ENCODE assay signal across 11 cellular contexts in genomic region chr17:2687074-2687418, GRCh38. TPM values are rescaled to one million over a fixed set of nuclear protein-coding genes. Genes with fewer than 3 reads are reported as not detected.
DNase-seq lines count a peak whose midpoint lies in the region; ATAC-seq and TF ChIP-seq lines count a peak whose summit lies in the region.
"Had no signal": no experiment of that assay in that cellular context is flagged by ENCODE, and none has a peak within 500 bp of the region (broad histone marks: within the 10 kb centered on the region; RNA-seq: fewer than 3 reads in every experiment).

No MANE protein-coding gene starts in this region.

- H3K4me3 ChIP-seq in ACC112 (ENCODE audit: low read depth, low read length) (no peak overlapping the region), ascending aorta (no peak overlapping the region), prostate gland (no peak overlapping the region)
- H3K4me3 ChIP-seq: body of pancreas had no signal

- ATAC-seq in naive thymus-derived CD8-positive, alpha-beta T cell, result no peak
- no peak for ATAC-seq in HG02571 (IDR thresholded peaks at IDR 0.05; ENCODE audit: unreplicated experiment)

- no peaks in the 10 kb centered on the region for H3K9me3 ChIP-seq in ascending aorta
- H3K9me3 ChIP-seq in prostate gland, result no peaks in the 10 kb centered on the region
- H3K9me3 ChIP-seq: body of pancreas had no signal

- peaks cover 0 to 37% (median 0%) of the 10 kb centered on the region in 3 donors for H3K36me3 Mint-ChIP-seq in naive thymus-derived CD8-positive, alpha-beta T cell

- WGBS in prostate gland, result 80% methylated on average over 6 of the region's 6 CpGs

- H3K36me3 ChIP-seq in ACC112 (ENCODE audit: insufficient read depth, low read length), result peaks cover 23% of the 10 kb centered on the region
- peaks cover 28 to 30% of the 10 kb centered on the region in 2 donors for H3K36me3 ChIP-seq in ascending aorta
- H3K36me3 ChIP-seq in prostate gland, result peaks cover 3% of the 10 kb centered on the region in 2 donors

- H3K27ac ChIP-seq in ACC112 (ENCODE audit: low read depth, low read length), result 0 out of 2 replicates have a peak overlapping the region, but pooled peaks have one; percentile 4
- H3K27ac ChIP-seq in ascending aorta, result peak overlapping the region; percentile 15 to 27
- H3K27ac ChIP-seq in prostate gland, result no peak overlapping the region

- no peak overlapping the region for H3K4me3 Mint-ChIP-seq in naive thymus-derived CD8-positive, alpha-beta T cell

- H3K27me3 ChIP-seq in ACC112 (ENCODE audit: insufficient read depth, low read length) (no peaks in the 10 kb centered on the region), ascending aorta (no peaks in the 10 kb centered on the region), prostate gland (replicated peaks; ENCODE audit: insufficient read depth) (no peaks in the 10 kb centered on the region)
- H3K27me3 ChIP-seq: body of pancreas had no signal

- no peaks in the 10 kb centered on the region for H3K79me2 ChIP-seq in ACC112 (ENCODE audit: control insufficient read depth, insufficient read depth, low read length, unreplicated experiment)

- DNase-seq in ascending aorta (ENCODE audit: low spot score in 2 of 2), result no peak
- no peak for DNase-seq in naive thymus-derived CD8-positive, alpha-beta T cell
- DNase-seq in prostate gland (ENCODE audit: low spot score), result no peak
- no peak for DNase-seq in kidney tubule cell (ENCODE audit: low spot score)
- DNase-seq in activated CD8-positive, alpha-beta memory T cell treated with anti-CD3 and anti-CD28 coated beads, Interleukin-2, amount 50 U/mL, for 4 hours, result no peak
- DNase-seq: HCEC 1CT, NCI-H2029 had no signal

- no peaks in the 10 kb centered on the region for H3K27me3 Mint-ChIP-seq in naive thymus-derived CD8-positive, alpha-beta T cell

- POLR2A ChIA-PET in naive thymus-derived CD8-positive, alpha-beta T cell (lab: Charles Lee), result no interaction called here

- intact Hi-C loops in ascending aorta (cut with DNase I) (loop anchor here (5.0 kb wide), 1 partner anchor 95 kb away; the partner anchor contains the start of gene PAFAH1B1), prostate gland (cut with DNase I) (loop anchor here (10.0 kb wide), 1 partner anchor 172 kb away; the partner anchor contains the start of gene METTL16)

- no peak overlapping the region for H2AFZ ChIP-seq in ACC112 (ENCODE audit: low read length, unreplicated experiment)

- H3K4me1 ChIP-seq in ACC112 (ENCODE audit: control insufficient read depth, insufficient read depth, low read length, unreplicated experiment) (peaks cover 2% of the 10 kb centered on the region), ascending aorta (peaks cover 0 to 8% of the 10 kb centered on the region in 2 donors), prostate gland (replicated peaks) (peaks cover 5% of the 10 kb centered on the region)

- TF ChIP-seq POLR2A in GM19193 (IDR thresholded peaks at IDR 0.05; ENCODE audit: extremely low read depth, insufficient read depth, insufficient read length) (peak; percentile 1), prostate gland (IDR thresholded peaks at IDR 0.05) (no peak)

- no peaks in the 10 kb centered on the region for H3K9me3 Mint-ChIP-seq in naive thymus-derived CD8-positive, alpha-beta T cell

- no peak for TF ChIP-seq CTCF in ascending aorta (IDR thresholded peaks at IDR 0.05)
- TF ChIP-seq CTCF in prostate gland (IDR thresholded peaks at IDR 0.05), result no peak

- peak overlapping the region in 8 of 10 donors; percentile 11 to 83 (median 54) for H3K27ac Mint-ChIP-seq in naive thymus-derived CD8-positive, alpha-beta T cell

- H3K4me1 Mint-ChIP-seq in naive thymus-derived CD8-positive, alpha-beta T cell, result peaks cover 0 to 15% (median 7%) of the 10 kb centered on the region in 4 donors

RNA-seq across cellular contexts. Expression of gene CLUH, which starts 24.5 kb away (rescaled TPM):
- total RNA-seq in ascending aorta (58.1 TPM), prostate gland (100 to 1,000 TPM in 1 of 2 donors, 10 to 100 TPM in 1; 68.5 to 137 TPM)
- 10 to 100 TPM; 48.6 to 57.1 TPM for total RNA-seq in naive thymus-derived CD8-positive, alpha-beta T cell
- 10 to 100 TPM in 1 of 3 donors, 1 to 10 TPM in 2; 8.2 to 15.3 (median 8.7) TPM for polyA plus RNA-seq in naive thymus-derived CD8-positive, alpha-beta T cell

Comparison
In these comparisons a context has a peak if more than half of its experiments do, and no peak if none do; other contexts are left out.
1. H3K27ac ChIP-seq: peak in ACC112 (single experiment) and ascending aorta (2 of 2); none in prostate gland (0 of 2).